In the genomic region with DNA sequence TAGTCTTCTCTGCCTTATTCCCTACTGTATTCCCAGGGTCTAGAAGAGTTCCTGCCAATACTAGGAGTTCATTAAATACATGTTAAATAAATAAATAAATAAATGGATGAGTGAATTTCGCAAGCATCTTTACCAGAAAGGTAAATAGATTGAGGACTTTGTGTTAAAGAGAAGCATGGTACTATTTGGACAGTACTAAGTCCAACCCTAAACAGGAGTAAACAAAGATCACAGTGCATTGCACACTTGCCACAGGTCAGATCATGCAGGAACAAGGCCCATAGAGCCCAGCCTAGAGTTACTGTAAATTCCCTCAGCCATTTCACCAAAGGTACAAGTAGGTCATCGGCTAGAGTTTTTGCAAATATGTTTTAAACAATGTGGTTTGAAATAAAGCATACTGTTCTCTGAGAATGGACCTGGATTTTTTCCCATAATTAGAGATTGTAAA, we compare ENCODE assay signal across 1 cellular context.
A peak's percentile ranks its signal among the peaks of the same experiment; 100 is the strongest.
TF ChIP-seq lines count a peak whose summit lies in the region.

No MANE protein-coding gene starts in this region.

TF ChIP-seq in HepG2, 621 proteins besides CTCF, POLR2A, EP300 and RAD21 (continued from another document and continues in another):
- TF ChIP-seq, protein P1, sequence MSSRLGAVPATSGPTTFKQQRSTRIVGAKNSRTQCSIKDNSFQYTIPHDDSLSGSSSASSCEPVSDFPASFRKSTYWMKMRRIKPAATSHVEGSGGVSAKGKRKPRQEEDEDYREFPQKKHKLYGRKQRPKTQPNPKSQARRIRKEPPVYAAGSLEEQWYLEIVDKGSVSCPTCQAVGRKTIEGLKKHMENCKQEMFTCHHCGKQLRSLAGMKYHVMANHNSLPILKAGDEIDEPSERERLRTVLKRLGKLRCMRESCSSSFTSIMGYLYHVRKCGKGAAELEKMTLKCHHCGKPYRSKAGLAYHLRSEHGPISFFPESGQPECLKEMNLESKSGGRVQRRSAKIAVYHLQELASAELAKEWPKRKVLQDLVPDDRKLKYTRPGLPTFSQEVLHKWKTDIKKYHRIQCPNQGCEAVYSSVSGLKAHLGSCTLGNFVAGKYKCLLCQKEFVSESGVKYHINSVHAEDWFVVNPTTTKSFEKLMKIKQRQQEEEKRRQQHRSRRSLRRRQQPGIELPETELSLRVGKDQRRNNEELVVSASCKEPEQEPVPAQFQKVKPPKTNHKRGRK (CRISPR knock-in tag; IDR thresholded peaks at IDR 0.05): no peak
- TF ChIP-seq, protein P2, sequence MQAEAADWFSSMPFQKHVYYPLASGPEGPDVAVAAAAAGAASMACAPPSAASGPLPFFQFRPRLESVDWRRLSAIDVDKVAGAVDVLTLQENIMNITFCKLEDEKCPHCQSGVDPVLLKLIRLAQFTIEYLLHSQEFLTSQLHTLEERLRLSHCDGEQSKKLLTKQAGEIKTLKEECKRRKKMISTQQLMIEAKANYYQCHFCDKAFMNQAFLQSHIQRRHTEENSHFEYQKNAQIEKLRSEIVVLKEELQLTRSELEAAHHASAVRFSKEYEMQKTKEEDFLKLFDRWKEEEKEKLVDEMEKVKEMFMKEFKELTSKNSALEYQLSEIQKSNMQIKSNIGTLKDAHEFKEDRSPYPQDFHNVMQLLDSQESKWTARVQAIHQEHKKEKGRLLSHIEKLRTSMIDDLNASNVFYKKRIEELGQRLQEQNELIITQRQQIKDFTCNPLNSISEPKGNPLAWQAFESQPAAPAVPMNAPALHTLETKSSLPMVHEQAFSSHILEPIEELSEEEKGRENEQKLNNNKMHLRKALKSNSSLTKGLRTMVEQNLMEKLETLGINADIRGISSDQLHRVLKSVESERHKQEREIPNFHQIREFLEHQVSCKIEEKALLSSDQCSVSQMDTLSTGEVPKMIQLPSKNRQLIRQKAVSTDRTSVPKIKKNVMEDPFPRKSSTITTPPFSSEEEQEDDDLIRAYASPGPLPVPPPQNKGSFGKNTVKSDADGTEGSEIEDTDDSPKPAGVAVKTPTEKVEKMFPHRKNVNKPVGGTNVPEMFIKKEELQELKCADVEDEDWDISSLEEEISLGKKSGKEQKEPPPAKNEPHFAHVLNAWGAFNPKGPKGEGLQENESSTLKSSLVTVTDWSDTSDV (CRISPR knock-in tag; IDR thresholded peaks at IDR 0.05): no peak
- TF ChIP-seq HNRNPUL1 (IDR thresholded peaks at IDR 0.05; ENCODE audit: low read depth, low read length) (no peak), ATM (IDR thresholded peaks at IDR 0.05; ENCODE audit: borderline replicate concordance) (no peak), ZNF331 (CRISPR knock-in tag; IDR thresholded peaks at IDR 0.05) (peak; percentile 82), ZMYM4 (CRISPR knock-in tag; IDR thresholded peaks at IDR 0.05) (peak; percentile 85), NBN (conservative IDR thresholded peaks at IDR 0.05) (no peak), MYNN (CRISPR knock-in tag; IDR thresholded peaks at IDR 0.05; ENCODE audit: low read depth) (no peak), TCF7L2 (IDR thresholded peaks at IDR 0.05; ENCODE audit: low read depth, low read length) (no peak), MEIS1 (CRISPR knock-in tag; IDR thresholded peaks at IDR 0.05; ENCODE audit: borderline replicate concordance) (0 out of 2 replicates have a peak, but pooled peaks have one; percentile 31), ZNF674 (CRISPR knock-in tag; IDR thresholded peaks at IDR 0.05; ENCODE audit: low read depth) (no peak), GTF3A (CRISPR knock-in tag; conservative IDR thresholded peaks at IDR 0.05) (no peak), HES4 (CRISPR knock-in tag; IDR thresholded peaks at IDR 0.05; ENCODE audit: borderline replicate concordance) (no peak), NFYB (CRISPR knock-in tag; IDR thresholded peaks at IDR 0.05) (no peak), FOXP1 (IDR thresholded peaks at IDR 0.05) (peak; percentile 93), FOXP1 (CRISPR knock-in tag; IDR thresholded peaks at IDR 0.05) (peak; percentile 99), ZNF484 (CRISPR knock-in tag; IDR thresholded peaks at IDR 0.05; ENCODE audit: borderline replicate concordance, low read depth) (no peak), GLI4 (CRISPR knock-in tag; IDR thresholded peaks at IDR 0.05; ENCODE audit: borderline replicate concordance) (no peak)
- TF ChIP-seq, protein P3, sequence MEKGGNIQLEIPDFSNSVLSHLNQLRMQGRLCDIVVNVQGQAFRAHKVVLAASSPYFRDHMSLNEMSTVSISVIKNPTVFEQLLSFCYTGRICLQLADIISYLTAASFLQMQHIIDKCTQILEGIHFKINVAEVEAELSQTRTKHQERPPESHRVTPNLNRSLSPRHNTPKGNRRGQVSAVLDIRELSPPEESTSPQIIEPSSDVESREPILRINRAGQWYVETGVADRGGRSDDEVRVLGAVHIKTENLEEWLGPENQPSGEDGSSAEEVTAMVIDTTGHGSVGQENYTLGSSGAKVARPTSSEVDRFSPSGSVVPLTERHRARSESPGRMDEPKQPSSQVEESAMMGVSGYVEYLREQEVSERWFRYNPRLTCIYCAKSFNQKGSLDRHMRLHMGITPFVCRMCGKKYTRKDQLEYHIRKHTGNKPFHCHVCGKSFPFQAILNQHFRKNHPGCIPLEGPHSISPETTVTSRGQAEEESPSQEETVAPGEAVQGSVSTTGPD (CRISPR knock-in tag; IDR thresholded peaks at IDR 0.05): no peak
- TF ChIP-seq, protein P4, sequence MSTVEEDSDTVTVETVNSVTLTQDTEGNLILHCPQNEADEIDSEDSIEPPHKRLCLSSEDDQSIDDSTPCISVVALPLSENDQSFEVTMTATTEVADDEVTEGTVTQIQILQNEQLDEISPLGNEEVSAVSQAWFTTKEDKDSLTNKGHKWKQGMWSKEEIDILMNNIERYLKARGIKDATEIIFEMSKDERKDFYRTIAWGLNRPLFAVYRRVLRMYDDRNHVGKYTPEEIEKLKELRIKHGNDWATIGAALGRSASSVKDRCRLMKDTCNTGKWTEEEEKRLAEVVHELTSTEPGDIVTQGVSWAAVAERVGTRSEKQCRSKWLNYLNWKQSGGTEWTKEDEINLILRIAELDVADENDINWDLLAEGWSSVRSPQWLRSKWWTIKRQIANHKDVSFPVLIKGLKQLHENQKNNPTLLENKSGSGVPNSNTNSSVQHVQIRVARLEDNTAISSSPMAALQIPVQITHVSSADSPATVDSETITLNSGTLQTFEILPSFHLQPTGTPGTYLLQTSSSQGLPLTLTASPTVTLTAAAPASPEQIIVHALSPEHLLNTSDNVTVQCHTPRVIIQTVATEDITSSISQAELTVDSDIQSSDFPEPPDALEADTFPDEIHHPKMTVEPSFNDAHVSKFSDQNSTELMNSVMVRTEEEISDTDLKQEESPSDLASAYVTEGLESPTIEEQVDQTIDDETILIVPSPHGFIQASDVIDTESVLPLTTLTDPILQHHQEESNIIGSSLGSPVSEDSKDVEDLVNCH (CRISPR knock-in tag; IDR thresholded peaks at IDR 0.05): no peak
- TF ChIP-seq, protein P5, sequence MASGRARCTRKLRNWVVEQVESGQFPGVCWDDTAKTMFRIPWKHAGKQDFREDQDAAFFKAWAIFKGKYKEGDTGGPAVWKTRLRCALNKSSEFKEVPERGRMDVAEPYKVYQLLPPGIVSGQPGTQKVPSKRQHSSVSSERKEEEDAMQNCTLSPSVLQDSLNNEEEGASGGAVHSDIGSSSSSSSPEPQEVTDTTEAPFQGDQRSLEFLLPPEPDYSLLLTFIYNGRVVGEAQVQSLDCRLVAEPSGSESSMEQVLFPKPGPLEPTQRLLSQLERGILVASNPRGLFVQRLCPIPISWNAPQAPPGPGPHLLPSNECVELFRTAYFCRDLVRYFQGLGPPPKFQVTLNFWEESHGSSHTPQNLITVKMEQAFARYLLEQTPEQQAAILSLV (CRISPR knock-in tag; IDR thresholded peaks at IDR 0.05; ENCODE audit: borderline replicate concordance): no peak
- TF ChIP-seq, protein P6, sequence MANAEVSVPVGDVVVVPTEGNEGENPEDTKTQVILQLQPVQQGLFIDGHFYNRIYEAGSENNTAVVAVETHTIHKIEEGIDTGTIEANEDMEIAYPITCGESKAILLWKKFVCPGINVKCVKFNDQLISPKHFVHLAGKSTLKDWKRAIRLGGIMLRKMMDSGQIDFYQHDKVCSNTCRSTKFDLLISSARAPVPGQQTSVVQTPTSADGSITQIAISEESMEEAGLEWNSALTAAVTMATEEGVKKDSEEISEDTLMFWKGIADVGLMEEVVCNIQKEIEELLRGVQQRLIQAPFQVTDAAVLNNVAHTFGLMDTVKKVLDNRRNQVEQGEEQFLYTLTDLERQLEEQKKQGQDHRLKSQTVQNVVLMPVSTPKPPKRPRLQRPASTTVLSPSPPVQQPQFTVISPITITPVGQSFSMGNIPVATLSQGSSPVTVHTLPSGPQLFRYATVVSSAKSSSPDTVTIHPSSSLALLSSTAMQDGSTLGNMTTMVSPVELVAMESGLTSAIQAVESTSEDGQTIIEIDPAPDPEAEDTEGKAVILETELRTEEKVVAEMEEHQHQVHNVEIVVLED (CRISPR knock-in tag; IDR thresholded peaks at IDR 0.05; ENCODE audit: borderline replicate concordance): no peak
- TF ChIP-seq, protein P7, sequence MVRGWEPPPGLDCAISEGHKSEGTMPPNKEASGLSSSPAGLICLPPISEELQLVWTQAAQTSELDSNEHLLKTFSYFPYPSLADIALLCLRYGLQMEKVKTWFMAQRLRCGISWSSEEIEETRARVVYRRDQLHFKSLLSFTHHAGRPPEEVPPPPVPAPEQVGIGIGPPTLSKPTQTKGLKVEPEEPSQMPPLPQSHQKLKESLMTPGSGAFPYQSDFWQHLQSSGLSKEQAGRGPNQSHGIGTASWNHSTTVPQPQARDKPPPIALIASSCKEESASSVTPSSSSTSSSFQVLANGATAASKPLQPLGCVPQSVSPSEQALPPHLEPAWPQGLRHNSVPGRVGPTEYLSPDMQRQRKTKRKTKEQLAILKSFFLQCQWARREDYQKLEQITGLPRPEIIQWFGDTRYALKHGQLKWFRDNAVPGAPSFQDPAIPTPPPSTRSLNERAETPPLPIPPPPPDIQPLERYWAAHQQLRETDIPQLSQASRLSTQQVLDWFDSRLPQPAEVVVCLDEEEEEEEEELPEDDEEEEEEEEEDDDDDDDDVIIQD (CRISPR knock-in tag; IDR thresholded peaks at IDR 0.05; ENCODE audit: low read depth): peak; percentile 93; the same call in 1 of the 2 replicates
- TF ChIP-seq, protein P8, sequence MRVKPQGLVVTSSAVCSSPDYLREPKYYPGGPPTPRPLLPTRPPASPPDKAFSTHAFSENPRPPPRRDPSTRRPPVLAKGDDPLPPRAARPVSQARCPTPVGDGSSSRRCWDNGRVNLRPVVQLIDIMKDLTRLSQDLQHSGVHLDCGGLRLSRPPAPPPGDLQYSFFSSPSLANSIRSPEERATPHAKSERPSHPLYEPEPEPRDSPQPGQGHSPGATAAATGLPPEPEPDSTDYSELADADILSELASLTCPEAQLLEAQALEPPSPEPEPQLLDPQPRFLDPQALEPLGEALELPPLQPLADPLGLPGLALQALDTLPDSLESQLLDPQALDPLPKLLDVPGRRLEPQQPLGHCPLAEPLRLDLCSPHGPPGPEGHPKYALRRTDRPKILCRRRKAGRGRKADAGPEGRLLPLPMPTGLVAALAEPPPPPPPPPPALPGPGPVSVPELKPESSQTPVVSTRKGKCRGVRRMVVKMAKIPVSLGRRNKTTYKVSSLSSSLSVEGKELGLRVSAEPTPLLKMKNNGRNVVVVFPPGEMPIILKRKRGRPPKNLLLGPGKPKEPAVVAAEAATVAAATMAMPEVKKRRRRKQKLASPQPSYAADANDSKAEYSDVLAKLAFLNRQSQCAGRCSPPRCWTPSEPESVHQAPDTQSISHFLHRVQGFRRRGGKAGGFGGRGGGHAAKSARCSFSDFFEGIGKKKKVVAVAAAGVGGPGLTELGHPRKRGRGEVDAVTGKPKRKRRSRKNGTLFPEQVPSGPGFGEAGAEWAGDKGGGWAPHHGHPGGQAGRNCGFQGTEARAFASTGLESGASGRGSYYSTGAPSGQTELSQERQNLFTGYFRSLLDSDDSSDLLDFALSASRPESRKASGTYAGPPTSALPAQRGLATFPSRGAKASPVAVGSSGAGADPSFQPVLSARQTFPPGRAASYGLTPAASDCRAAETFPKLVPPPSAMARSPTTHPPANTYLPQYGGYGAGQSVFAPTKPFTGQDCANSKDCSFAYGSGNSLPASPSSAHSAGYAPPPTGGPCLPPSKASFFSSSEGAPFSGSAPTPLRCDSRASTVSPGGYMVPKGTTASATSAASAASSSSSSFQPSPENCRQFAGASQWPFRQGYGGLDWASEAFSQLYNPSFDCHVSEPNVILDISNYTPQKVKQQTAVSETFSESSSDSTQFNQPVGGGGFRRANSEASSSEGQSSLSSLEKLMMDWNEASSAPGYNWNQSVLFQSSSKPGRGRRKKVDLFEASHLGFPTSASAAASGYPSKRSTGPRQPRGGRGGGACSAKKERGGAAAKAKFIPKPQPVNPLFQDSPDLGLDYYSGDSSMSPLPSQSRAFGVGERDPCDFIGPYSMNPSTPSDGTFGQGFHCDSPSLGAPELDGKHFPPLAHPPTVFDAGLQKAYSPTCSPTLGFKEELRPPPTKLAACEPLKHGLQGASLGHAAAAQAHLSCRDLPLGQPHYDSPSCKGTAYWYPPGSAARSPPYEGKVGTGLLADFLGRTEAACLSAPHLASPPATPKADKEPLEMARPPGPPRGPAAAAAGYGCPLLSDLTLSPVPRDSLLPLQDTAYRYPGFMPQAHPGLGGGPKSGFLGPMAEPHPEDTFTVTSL (CRISPR knock-in tag; IDR thresholded peaks at IDR 0.05; ENCODE audit: borderline replicate concordance): peak; percentile 93
- TF ChIP-seq, protein P9, sequence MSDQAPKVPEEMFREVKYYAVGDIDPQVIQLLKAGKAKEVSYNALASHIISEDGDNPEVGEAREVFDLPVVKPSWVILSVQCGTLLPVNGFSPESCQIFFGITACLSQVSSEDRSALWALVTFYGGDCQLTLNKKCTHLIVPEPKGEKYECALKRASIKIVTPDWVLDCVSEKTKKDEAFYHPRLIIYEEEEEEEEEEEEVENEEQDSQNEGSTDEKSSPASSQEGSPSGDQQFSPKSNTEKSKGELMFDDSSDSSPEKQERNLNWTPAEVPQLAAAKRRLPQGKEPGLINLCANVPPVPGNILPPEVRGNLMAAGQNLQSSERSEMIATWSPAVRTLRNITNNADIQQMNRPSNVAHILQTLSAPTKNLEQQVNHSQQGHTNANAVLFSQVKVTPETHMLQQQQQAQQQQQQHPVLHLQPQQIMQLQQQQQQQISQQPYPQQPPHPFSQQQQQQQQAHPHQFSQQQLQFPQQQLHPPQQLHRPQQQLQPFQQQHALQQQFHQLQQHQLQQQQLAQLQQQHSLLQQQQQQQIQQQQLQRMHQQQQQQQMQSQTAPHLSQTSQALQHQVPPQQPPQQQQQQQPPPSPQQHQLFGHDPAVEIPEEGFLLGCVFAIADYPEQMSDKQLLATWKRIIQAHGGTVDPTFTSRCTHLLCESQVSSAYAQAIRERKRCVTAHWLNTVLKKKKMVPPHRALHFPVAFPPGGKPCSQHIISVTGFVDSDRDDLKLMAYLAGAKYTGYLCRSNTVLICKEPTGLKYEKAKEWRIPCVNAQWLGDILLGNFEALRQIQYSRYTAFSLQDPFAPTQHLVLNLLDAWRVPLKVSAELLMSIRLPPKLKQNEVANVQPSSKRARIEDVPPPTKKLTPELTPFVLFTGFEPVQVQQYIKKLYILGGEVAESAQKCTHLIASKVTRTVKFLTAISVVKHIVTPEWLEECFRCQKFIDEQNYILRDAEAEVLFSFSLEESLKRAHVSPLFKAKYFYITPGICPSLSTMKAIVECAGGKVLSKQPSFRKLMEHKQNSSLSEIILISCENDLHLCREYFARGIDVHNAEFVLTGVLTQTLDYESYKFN (CRISPR knock-in tag; conservative IDR thresholded peaks at IDR 0.05): peak; percentile 99
